ENCODE assay signal across 10 cellular contexts in genomic region chr1:3504151-3504822, GRCh38. TPM values are rescaled to one million over a fixed set of nuclear protein-coding genes. Genes with fewer than 3 reads are reported as not detected.
DNase-seq lines count a peak whose midpoint lies in the region; ATAC-seq lines count a peak whose summit lies in the region.
"Had no signal": no experiment of that assay in that cellular context is flagged by ENCODE, and none has a peak within 500 bp of the region (broad histone marks: within the 10 kb centered on the region; RNA-seq: fewer than 3 reads in every experiment).

No MANE protein-coding gene starts in this region.

- intact Hi-C loops in left cardiac atrium (cut with DNase I): no loop called here
- intact Hi-C loops in sciatic nerve (cut with DNase I): no loop called here

- DNase-seq in GM04503 (ENCODE audit: low read depth) (peak; percentile 94), amniotic epithelial cell (ENCODE audit: low read depth) (peak; percentile 20), left cardiac atrium (peak; percentile 80), sciatic nerve (ENCODE audit: low spot score) (peak; percentile 80), SHP77 (lab: John Stamatoyannopoulos, UW) (no peak), OCI-M2 (lab: John Stamatoyannopoulos, UW; ENCODE audit: unreplicated experiment) (no peak), NCI-H2029 (lab: John Stamatoyannopoulos, UW) (no peak)
- DNase-seq: MM.1S; naive thymus-derived CD4-positive, alpha-beta T cell had no signal

- ATAC-seq in left cardiac atrium (peak; percentile 39 to 74), sciatic nerve (peak; percentile 85), HG03196 (IDR thresholded peaks at IDR 0.05; ENCODE audit: unreplicated experiment) (no peak)
- ATAC-seq: naive thymus-derived CD4-positive, alpha-beta T cell had no signal

RNA-seq across cellular contexts. Expression of gene ARHGEF16, which starts 49.8 kb away (rescaled TPM):
- 1 to 10 TPM in 1 of 2 donors, under 1 TPM in 1; 0.68 to 2.3 TPM for total RNA-seq in left cardiac atrium
- 20.6 TPM for total RNA-seq in sciatic nerve

Comparison
In these comparisons a context has a peak if more than half of its experiments do, and no peak if none do; other contexts are left out.
1. DNase-seq: peak in GM04503 (single experiment), amniotic epithelial cell (single experiment), left cardiac atrium (single experiment) and sciatic nerve (single experiment); none in SHP77 (0 of 2), OCI-M2 (single experiment) and NCI-H2029 (single experiment).